Comparison of ENCODE assay signal across 7 cellular contexts in genomic region chr3:155352900-155353490, GRCh38. TPM values are rescaled to one million over a fixed set of nuclear protein-coding genes. Genes with fewer than 3 reads are reported as not detected.
DNase-seq lines count a peak whose midpoint lies in the region; ATAC-seq and TF ChIP-seq lines count a peak whose summit lies in the region.

No MANE protein-coding gene starts in this region.

- intact Hi-C loops in heart right ventricle (cut with DNase I) = loop anchor here in 9 of 10 donors (1.0 to 10.0 kb wide), 7 partner anchors 309 to 352 kb away; no protein-coding TSS in a partner anchor
- intact Hi-C loops in thyroid gland (cut with DNase I) = loop anchor here (5.0 kb wide), 1 partner anchor 349 kb away; no protein-coding TSS in a partner anchor

- ATAC-seq in heart right ventricle (peak in 2 of 8 donors; percentile 37 to 39), HG03439 (IDR thresholded peaks at IDR 0.05; ENCODE audit: unreplicated experiment) (no peak)

- H3K79me2 ChIP-seq in SU-DHL-6 (ENCODE audit: insufficient read depth, low read length) = no peaks in the 10 kb centered on the region

- H3K4me3 ChIP-seq in GM12864 (ENCODE audit: low read depth, low read length) = no peak overlapping the region
- no peak overlapping the region for H3K4me3 ChIP-seq in SU-DHL-6 (ENCODE audit: insufficient read depth, low read length, poor library complexity, severe bottlenecking)
- no peak overlapping the region for H3K4me3 ChIP-seq in heart right ventricle
- H3K4me3 ChIP-seq in thyroid gland (replicated peaks in 1 of 3) = no peak overlapping the region

- TF ChIP-seq CTCF in GM12864 (IDR thresholded peaks at IDR 0.05; ENCODE audit: low read depth, low read length, missing control alignments) = peak; percentile 39
- TF ChIP-seq CTCF in SU-DHL-6 (IDR thresholded peaks at IDR 0.05; ENCODE audit: insufficient read depth, low read length, poor library complexity, severe bottlenecking) = peak; percentile 31
- TF ChIP-seq CTCF in heart right ventricle (IDR thresholded peaks at IDR 0.05) = peak; percentile 26 to 68 (median 51)
- TF ChIP-seq CTCF in thyroid gland (IDR thresholded peaks at IDR 0.05) = peak in 5 of 6 experiments; percentile 26 to 85 (median 52)

- no peaks in the 10 kb centered on the region for H3F3A ChIP-seq in SU-DHL-6 (ENCODE audit: insufficient read depth)

- no peaks in the 10 kb centered on the region for H3K36me3 ChIP-seq in SU-DHL-6 (ENCODE audit: low read length)
- no peaks in the 10 kb centered on the region for H3K36me3 ChIP-seq in heart right ventricle
- no peaks in the 10 kb centered on the region for H3K36me3 ChIP-seq in thyroid gland

- no peak overlapping the region for H2AFZ ChIP-seq in SU-DHL-6 (ENCODE audit: low read depth, low read length, severe bottlenecking)

- H3K9me3 ChIP-seq in SU-DHL-6 (ENCODE audit: insufficient read depth, low read length) (no peaks in the 10 kb centered on the region), heart right ventricle (peaks cover 0 to 4% (median 0%) of the 10 kb centered on the region in 11 donors), thyroid gland (no peaks in the 10 kb centered on the region)

- H3K27ac ChIP-seq in SU-DHL-6 (ENCODE audit: low read depth, low read length) (no peak overlapping the region), heart right ventricle (no peak overlapping the region), thyroid gland (no peak overlapping the region)

- 55% methylated on average over 6 of the region's 6 CpGs for WGBS in heart right ventricle, 2 donors
- WGBS in thyroid gland, 2 donors = 52 to 56% methylated on average over 6 of the region's 6 CpGs

- H3K9ac ChIP-seq in SU-DHL-6 (ENCODE audit: low read length) = no peak overlapping the region

- H3K9me2 ChIP-seq in SU-DHL-6 (replicated peaks; ENCODE audit: insufficient read depth, low read length) = no peaks in the 10 kb centered on the region

- no peak for DNase-seq in GM12864 (ENCODE audit: low read depth)
- peak; percentile 6 for DNase-seq in MV-4-11 (lab: John Stamatoyannopoulos, UW)
- no peak for DNase-seq in heart right ventricle
- DNase-seq in thyroid gland = no peak
- DNase-seq in UCSD-AML1 (lab: John Stamatoyannopoulos, UW; ENCODE audit: unreplicated experiment) = no peak

- H3K4me1 ChIP-seq in heart right ventricle (peaks cover 0 to 4% (median 0%) of the 10 kb centered on the region in 9 donors), thyroid gland (no peaks in the 10 kb centered on the region)

- H3K4me2 ChIP-seq in SU-DHL-6 (ENCODE audit: low read depth, low read length, poor library complexity, severe bottlenecking) = no peak overlapping the region

- no peaks in the 10 kb centered on the region for H3K27me3 ChIP-seq in SU-DHL-6 (ENCODE audit: low read length)
- no peaks in the 10 kb centered on the region for H3K27me3 ChIP-seq in heart right ventricle
- H3K27me3 ChIP-seq in thyroid gland = no peaks in the 10 kb centered on the region

- H4K20me1 ChIP-seq in SU-DHL-6 (ENCODE audit: low read depth, low read length) = no peaks in the 10 kb centered on the region

- TF ChIP-seq POLR2A in thyroid gland (IDR thresholded peaks at IDR 0.05) = no peak

RNA-seq across cellular contexts. Expression of gene STRIT1, which starts 59.5 kb away (rescaled TPM):
- 1 to 10 TPM in 6 of 10 donors, under 1 TPM in 3, not detected in 1; 0.55 to 5.6 (median 1.2) TPM for total RNA-seq in heart right ventricle
- 1 to 10 TPM in 1 of 2 donors, under 1 TPM in 1; 0.26 to 4.2 TPM for polyA plus RNA-seq in heart right ventricle
- total RNA-seq in thyroid gland = not detected
